In the genomic region with DNA sequence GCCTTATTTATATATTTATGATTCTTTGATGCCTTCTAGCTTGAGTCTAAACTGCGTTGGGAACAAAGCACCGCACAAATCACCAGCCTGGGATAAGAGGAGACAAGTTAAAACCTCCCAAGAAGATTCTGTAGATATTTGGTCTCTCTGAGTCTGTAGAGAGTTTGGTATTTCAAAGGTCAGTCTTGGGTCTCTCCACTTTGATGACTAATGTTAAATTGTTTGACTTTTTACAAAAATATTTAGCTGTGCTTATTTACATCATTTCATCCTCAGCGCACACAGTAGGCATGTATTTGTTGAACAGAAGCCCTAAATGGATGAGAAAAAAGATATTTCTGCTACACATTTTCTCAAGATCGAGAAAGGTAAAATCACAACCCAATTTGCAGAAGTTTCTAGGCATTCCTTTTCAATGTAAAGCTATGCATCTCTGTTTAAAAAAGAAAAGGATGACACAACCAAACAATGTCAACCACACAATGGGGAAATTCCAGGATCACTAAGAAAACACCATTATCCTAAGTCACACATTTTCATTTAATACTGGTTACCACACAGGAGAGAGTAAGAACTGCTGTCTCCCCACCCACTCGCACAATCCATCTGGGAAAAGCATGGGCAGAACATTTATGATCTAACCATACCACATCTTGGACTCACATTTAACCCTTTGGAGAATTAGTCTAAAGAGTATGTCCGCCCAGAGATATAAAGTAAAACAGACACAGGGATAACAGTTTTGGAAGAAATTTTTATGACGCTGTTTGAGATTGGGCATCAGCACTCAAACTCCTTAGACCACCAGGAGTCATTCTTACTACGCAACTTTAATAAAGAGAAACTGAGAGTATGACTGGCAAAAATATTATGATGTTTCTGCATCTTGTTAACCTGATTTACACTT, we compare ENCODE assay signal across 8 cellular contexts. TPM values are rescaled to one million over a fixed set of nuclear protein-coding genes. Genes with fewer than 3 reads are reported as not detected.
DNase-seq lines count a peak whose midpoint lies in the region; TF ChIP-seq lines count a peak whose summit lies in the region.

No MANE protein-coding gene starts in this region.

- DNase-seq in DMS53 (lab: John Stamatoyannopoulos, UW), result peak; percentile 24
- DNase-seq in DMS53 treated with DMSO at 0.1 percent for 48 hours (lab: John Stamatoyannopoulos, UW; ENCODE audit: unreplicated experiment), result no peak
- no peak for DNase-seq in OCI-LY7 (ENCODE audit: low spot score)
- peak; percentile 43 for DNase-seq in colonic mucosa
- DNase-seq in NCI-H1694 treated with DMSO at 0.1 percent for 48 hours (lab: John Stamatoyannopoulos, UW), result no peak
- DNase-seq in HuH-7.5 (ENCODE audit: low spot score), result no peak
- no peak for DNase-seq in T-helper 9 cell

- peak overlapping the region; percentile 52 to 85 for H3K9ac ChIP-seq in colonic mucosa (ENCODE audit: low read depth in 2 of 2, low read length in 2 of 2)

- H3K4me2 ChIP-seq in OCI-LY7 (ENCODE audit: low read length), result peak overlapping the region; percentile 95

- H3K27me3 ChIP-seq in colonic mucosa (no peaks in the 10 kb centered on the region), muscle layer of duodenum (ENCODE audit: low read depth, low read length) (no peaks in the 10 kb centered on the region)

- H3K4me3 ChIP-seq in OCI-LY7 (ENCODE audit: low read depth, low read length, poor library complexity, severe bottlenecking) (peak overlapping the region; percentile 77), colonic mucosa (peak overlapping the region; percentile 77), muscle layer of duodenum (ENCODE audit: low read depth in 1 of 2, low read length in 2 of 2) (peak overlapping the region; percentile 94 to 96)

- H3K27ac ChIP-seq in OCI-LY7 (ENCODE audit: low read depth, low read length, poor library complexity, severe bottlenecking) (peak overlapping the region; percentile 86), colonic mucosa (peak overlapping the region; percentile 87), muscle layer of duodenum (ENCODE audit: low read length) (peak overlapping the region; percentile 85)

- intact Hi-C loops in OCI-LY7 (cut with micrococcal nuclease; ENCODE audit: unreplicated experiment) (loop anchor here (10.0 kb wide), 4 partner anchors 223 to 887 kb away; partner anchors contain the start of genes AKAP9, ANKIB1, KRIT1 and VPS50), colonic mucosa (cut with DNase I) (loop anchor here (2.0 to 5.0 kb wide), 2 partner anchors 140 to 211 kb away; no protein-coding TSS in a partner anchor)

- H3K36me3 ChIP-seq in OCI-LY7 (ENCODE audit: insufficient read depth, low read length) (peaks cover 35% of the 10 kb centered on the region), colonic mucosa (no peaks in the 10 kb centered on the region), muscle layer of duodenum (ENCODE audit: control insufficient read depth in 1 of 2, insufficient read depth in 2 of 2, low read length in 2 of 2) (no peaks in the 10 kb centered on the region)

- BruUV-seq in OCI-LY7 (replicated peaks; lab: Mats Ljungman, UMichigan), result no TSS peak

- H3K79me2 ChIP-seq in OCI-LY7 (ENCODE audit: insufficient read depth, low read depth, low read length), result peaks cover 59% of the 10 kb centered on the region

- no peaks in the 10 kb centered on the region for H4K20me1 ChIP-seq in OCI-LY7 (ENCODE audit: insufficient read depth, low read length)

- peak overlapping the region; percentile 57; the same call in 1 of the 2 replicates for H2AFZ ChIP-seq in OCI-LY7 (ENCODE audit: low read length)

- POLR2A ChIA-PET in OCI-LY7 (lab: Charles Lee), result interaction anchor here (0.7 to 5.0 kb wide), 10 partner anchors 9 to 832 kb away, joined by 3 to 45 read pairs (median 4); partner anchors contain the start of gene SAMD9

- H3K9me3 ChIP-seq in OCI-LY7 (ENCODE audit: low read length), result no peaks in the 10 kb centered on the region
- H3K9me3 ChIP-seq in colonic mucosa, result no peaks in the 10 kb centered on the region
- H3K9me3 ChIP-seq in muscle layer of duodenum (ENCODE audit: control insufficient read depth in 1 of 2, low read length in 2 of 2), result no peaks in the 10 kb centered on the region

- TF ChIP-seq CTCF in OCI-LY7 (conservative IDR thresholded peaks at IDR 0.05; ENCODE audit: low read length) (no peak), colonic mucosa (IDR thresholded peaks at IDR 0.05) (no peak)

- H3K4me1 ChIP-seq in OCI-LY7 (ENCODE audit: insufficient read depth, low read length, poor library complexity, severe bottlenecking) (peaks cover 30% of the 10 kb centered on the region), colonic mucosa (no peaks in the 10 kb centered on the region), muscle layer of duodenum (ENCODE audit: control insufficient read depth in 1 of 2, insufficient read depth in 2 of 2, low read length in 2 of 2) (peaks cover 8 to 15% of the 10 kb centered on the region in 2 donors)

- CTCF ChIA-PET in OCI-LY7 (lab: Charles Lee; ENCODE audit: unreplicated experiment), result interaction anchor here (0.8 to 1.3 kb wide), 5 partner anchors 14 to 212 kb away, joined by 3 to 5 read pairs (median 3); no protein-coding TSS in a partner anchor

- no peaks in the 10 kb centered on the region for H3K9me2 ChIP-seq in OCI-LY7 (ENCODE audit: insufficient read depth, low read length)

RNA-seq across cellular contexts. Expression of gene CDK6, which starts 4.4 kb away (rescaled TPM):
- 43.6 and 44.1 TPM in 2 replicates for total RNA-seq in OCI-LY7 (2014; rRNA removed; shearing (Covaris generic))
- total RNA-seq in OCI-LY7 (2022) (35.5 and 45.4 TPM in 2 replicates), colonic mucosa (10 to 100 TPM; 37.1 to 55.4 TPM)

Comparison
In these comparisons a context has a peak if more than half of its experiments do, and no peak if none do; other contexts are left out.
1. DNase-seq: peak in DMS53 (single experiment) and colonic mucosa (single experiment); none in DMS53 treated with DMSO at 0.1 percent for 48 hours (single experiment), OCI-LY7 (single experiment), NCI-H1694 treated with DMSO at 0.1 percent for 48 hours (single experiment), HuH-7.5 (single experiment) and T-helper 9 cell (single experiment).
2. Peak in every context shown above with its lines, with median percentiles within 50 percentile points of each other: H3K27ac ChIP-seq and H3K4me3 ChIP-seq.